Comparison of ENCODE assay signal across 8 cellular contexts in the genomic region with DNA sequence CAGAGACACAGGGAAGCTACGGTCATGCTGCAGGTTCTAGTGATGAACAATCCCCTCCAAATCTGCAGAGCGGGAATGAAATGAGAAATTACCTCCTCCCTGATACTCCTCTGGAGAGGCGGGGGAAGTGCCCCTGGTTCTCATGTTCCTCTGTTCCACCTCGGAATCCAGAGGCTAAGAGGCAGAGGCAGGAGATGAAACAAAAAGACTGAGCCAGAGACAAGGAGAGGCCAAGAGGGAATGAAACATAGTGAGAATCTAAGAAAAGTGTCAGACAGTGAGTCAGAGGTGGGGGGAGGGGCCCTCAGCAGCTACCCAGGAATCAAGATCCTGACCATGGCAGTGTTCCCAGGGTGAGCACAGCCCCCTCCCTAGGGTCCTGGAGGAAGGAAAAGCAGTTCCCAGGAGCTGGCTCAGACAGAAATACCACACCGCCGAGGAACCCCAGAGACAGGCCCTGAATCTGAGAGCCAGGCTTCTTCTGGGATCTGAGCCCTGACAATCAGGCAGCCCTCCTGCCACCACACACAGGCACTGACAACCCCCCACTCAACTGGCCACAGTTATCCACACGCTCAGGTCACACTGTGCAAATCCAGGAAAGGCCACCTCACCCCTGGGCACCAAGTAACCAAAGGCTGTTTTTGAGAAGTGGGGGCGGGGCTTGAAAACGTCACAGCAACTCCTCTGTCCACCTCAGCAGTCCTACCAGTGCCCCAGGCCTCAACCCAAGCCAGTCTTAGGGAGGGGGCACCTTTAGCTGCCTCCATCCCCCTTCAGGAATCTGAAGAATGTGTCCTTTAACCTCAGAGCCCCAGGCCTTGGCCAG.
DNase-seq lines count a peak whose midpoint lies in the region; ATAC-seq and TF ChIP-seq lines count a peak whose summit lies in the region.

No MANE protein-coding gene starts in this region.

- DNase-seq in AG20443 (ENCODE audit: low spot score) (peak; percentile 82), HS-5 (ENCODE audit: low read depth) (peak; percentile 79), left kidney (ENCODE audit: low read depth, low spot score) (peak; percentile 82), KG1 (lab: John Stamatoyannopoulos, UW) (no peak)
- DNase-seq in stimulated activated CD4-positive, alpha-beta T cell treated with anti-CD3 and anti-CD28 coated beads, Interleukin-1b, Interleukin-23, amount 100 ng/mL, for 48 hours, result peak; percentile 61

- H3K27ac ChIP-seq in VCaP, result peak overlapping the region; percentile 84

- intact Hi-C loops in dendritic cell treated with granulocyte-macrophage colony-stimulating factor and Interleukin-4, amounts not matched to agents 40 ng/mL and 50 ng/mL, for 4 days (cut with micrococcal nuclease), result loop anchor here (2.0 kb wide), 1 partner anchor 42 kb away; no protein-coding TSS in a partner anchor

- H3K4me1 Mint-ChIP-seq in dendritic cell treated with granulocyte-macrophage colony-stimulating factor and Interleukin-4, amounts not matched to agents 40 ng/mL and 50 ng/mL, for 4 days (ENCODE audit: low read depth), result peaks cover 76% of the 10 kb centered on the region

- H3K27ac Mint-ChIP-seq in dendritic cell treated with granulocyte-macrophage colony-stimulating factor and Interleukin-4, amounts not matched to agents 40 ng/mL and 50 ng/mL, for 4 days, result peak overlapping the region; percentile 89

- TF ChIP-seq CTCF in VCaP (conservative IDR thresholded peaks at IDR 0.05), result no peak

- peaks cover 34% of the 10 kb centered on the region for H3K36me3 Mint-ChIP-seq in dendritic cell treated with granulocyte-macrophage colony-stimulating factor and Interleukin-4, amounts not matched to agents 40 ng/mL and 50 ng/mL, for 4 days (ENCODE audit: low read depth)

- ATAC-seq in GM21447 (IDR thresholded peaks at IDR 0.05; ENCODE audit: unreplicated experiment), result no peak

- H3K27me3 Mint-ChIP-seq in dendritic cell treated with granulocyte-macrophage colony-stimulating factor and Interleukin-4, amounts not matched to agents 40 ng/mL and 50 ng/mL, for 4 days, result peaks cover 6% of the 10 kb centered on the region

- no peaks in the 10 kb centered on the region for H3K9me3 Mint-ChIP-seq in dendritic cell treated with granulocyte-macrophage colony-stimulating factor and Interleukin-4, amounts not matched to agents 40 ng/mL and 50 ng/mL, for 4 days

- peak overlapping the region; percentile 88 for H3K4me3 Mint-ChIP-seq in dendritic cell treated with granulocyte-macrophage colony-stimulating factor and Interleukin-4, amounts not matched to agents 40 ng/mL and 50 ng/mL, for 4 days
